18 cellular contexts compared by ENCODE assay signal in genomic region chr16:11142261-11142630, GRCh38.
DNase-seq lines count a peak whose midpoint lies in the region; ATAC-seq and TF ChIP-seq lines count a peak whose summit lies in the region.
"Had no signal": no experiment of that assay in that cellular context is flagged by ENCODE, and none has a peak within 500 bp of the region (broad histone marks: within the 10 kb centered on the region; RNA-seq: fewer than 3 reads in every experiment).

No MANE protein-coding gene starts in this region.

- peak overlapping the region; percentile 75 for H3K27ac Mint-ChIP-seq in activated CD4-positive, alpha-beta T cell treated with anti-CD3 and anti-CD28 coated beads, Interleukin-2, amount 10 ng/mL, durations not matched to agents 7 days and 5 days
- H3K27ac Mint-ChIP-seq in MCF 10A (ENCODE audit: low read depth, unreplicated experiment) = no peak overlapping the region
- H3K27ac Mint-ChIP-seq: CD4-positive, CD25-positive, alpha-beta regulatory T cell had no signal

- no peaks in the 10 kb centered on the region for H3K9me3 Mint-ChIP-seq in activated CD4-positive, alpha-beta T cell treated with anti-CD3 and anti-CD28 coated beads, Interleukin-2, amount 10 ng/mL, durations not matched to agents 7 days and 5 days
- no peaks in the 10 kb centered on the region for H3K9me3 Mint-ChIP-seq in MCF 10A (ENCODE audit: unreplicated experiment)
- H3K9me3 Mint-ChIP-seq: CD4-positive, CD25-positive, alpha-beta regulatory T cell had no signal

- H3K4me3 ChIP-seq in psoas muscle = no peak overlapping the region
- H3K4me3 ChIP-seq: GM23248, HAP-1 had no signal

- H3K36me3 ChIP-seq in KOPT-K1 (ENCODE audit: insufficient read depth, low read length) (no peaks in the 10 kb centered on the region), psoas muscle (ENCODE audit: insufficient read depth in 1 of 2, low read depth in 1 of 2) (no peaks in the 10 kb centered on the region)
- H3K36me3 ChIP-seq: BE2C, HAP-1 had no signal

- no peak overlapping the region for H3K4me3 Mint-ChIP-seq in activated CD4-positive, alpha-beta T cell treated with anti-CD3 and anti-CD28 coated beads, Interleukin-2, amount 10 ng/mL, durations not matched to agents 7 days and 5 days
- no peak overlapping the region for H3K4me3 Mint-ChIP-seq in MCF 10A (ENCODE audit: unreplicated experiment)
- H3K4me3 Mint-ChIP-seq: CD4-positive, CD25-positive, alpha-beta regulatory T cell had no signal

- ATAC-seq in left cardiac atrium (peak; percentile 69 to 74), psoas muscle (peak in 3 of 4 donors; percentile 48 to 60 (median 51))

- H3K9me3 ChIP-seq in KOPT-K1 (ENCODE audit: insufficient read depth, low read length, poor library complexity, severe bottlenecking) (no peaks in the 10 kb centered on the region), psoas muscle (no peaks in the 10 kb centered on the region)
- H3K9me3 ChIP-seq: BE2C, HAP-1 had no signal

- WGBS in psoas muscle, 3 donors = 34 to 49% (median 42%) methylated on average over 7 of the region's 7 CpGs

- intact Hi-C loops in left cardiac atrium (cut with DNase I) (loop anchor here in 1 of 2 donors (5.0 to 10.0 kb wide), 2 partner anchors 63 to 100 kb away; no protein-coding TSS in a partner anchor), psoas muscle (cut with DNase I) (no loop called here), MCF 10A (cut with micrococcal nuclease) (no loop called here)

- peaks cover 20% of the 10 kb centered on the region for H3K36me3 Mint-ChIP-seq in activated CD4-positive, alpha-beta T cell treated with anti-CD3 and anti-CD28 coated beads, Interleukin-2, amount 10 ng/mL, durations not matched to agents 7 days and 5 days (ENCODE audit: low read depth)
- peaks cover 13% of the 10 kb centered on the region for H3K36me3 Mint-ChIP-seq in MCF 10A (ENCODE audit: insufficient read depth, unreplicated experiment)

- H3K27me3 ChIP-seq in psoas muscle (ENCODE audit: insufficient read depth in 3 of 3, low read length in 2 of 3) = no peaks in the 10 kb centered on the region
- H3K27me3 ChIP-seq: BE2C had no signal

- H3K4me1 Mint-ChIP-seq in activated CD4-positive, alpha-beta T cell treated with anti-CD3 and anti-CD28 coated beads, Interleukin-2, amount 10 ng/mL, durations not matched to agents 7 days and 5 days = peaks cover 58% of the 10 kb centered on the region
- H3K4me1 Mint-ChIP-seq in MCF 10A (ENCODE audit: insufficient read depth, unreplicated experiment) = peaks cover 29% of the 10 kb centered on the region

- H3K4me1 ChIP-seq in psoas muscle = peaks cover 32% of the 10 kb centered on the region
- H3K4me1 ChIP-seq: BE2C, HAP-1 had no signal

- no peak for TF ChIP-seq CTCF in psoas muscle (IDR thresholded peaks at IDR 0.05)
- TF ChIP-seq CTCF in MCF 10A (IDR thresholded peaks at IDR 0.05; ENCODE audit: unreplicated experiment) = no peak

- BruUV-seq in MCF 10A (replicated peaks; lab: Mats Ljungman, UMichigan) = no TSS peak

- no peaks in the 10 kb centered on the region for H3K27me3 Mint-ChIP-seq in activated CD4-positive, alpha-beta T cell treated with anti-CD3 and anti-CD28 coated beads, Interleukin-2, amount 10 ng/mL, durations not matched to agents 7 days and 5 days
- H3K27me3 Mint-ChIP-seq in MCF 10A (ENCODE audit: insufficient read depth, unreplicated experiment) = no peaks in the 10 kb centered on the region
- H3K27me3 Mint-ChIP-seq: CD4-positive, CD25-positive, alpha-beta regulatory T cell had no signal

- peak overlapping the region; percentile 89 for H3K27ac ChIP-seq in KOPT-K1 (ENCODE audit: low read depth, low read length, poor library complexity, severe bottlenecking)
- no peak overlapping the region for H3K27ac ChIP-seq in psoas muscle
- H3K27ac ChIP-seq: GM23248 had no signal

- POLR2A ChIA-PET in activated CD4-positive, alpha-beta T cell treated with anti-CD3 and anti-CD28 coated beads, Interleukin-2, amount 10 ng/mL, durations not matched to agents 7 days and 5 days (lab: Charles Lee) = interaction anchor here (0.6 kb wide), 1 partner anchor 42 kb away, joined by 13 read pairs; no protein-coding TSS in a partner anchor
- POLR2A ChIA-PET in MCF 10A (lab: Yijun Ruan, JAX) = interaction anchor here (1.4 kb wide), 1 partner anchor 9 kb away, joined by 4 read pairs; no protein-coding TSS in a partner anchor

- CTCF ChIA-PET in activated CD4-positive, alpha-beta T cell treated with anti-CD3 and anti-CD28 coated beads, Interleukin-2, amount 10 ng/mL, durations not matched to agents 7 days and 5 days (lab: Charles Lee) = interaction anchor here (0.9 to 7.9 kb wide), 4 partner anchors 9 to 36 kb away, joined by 3 to 54 read pairs (median 3); no protein-coding TSS in a partner anchor
- CTCF ChIA-PET in MCF 10A (lab: Yijun Ruan, JAX) = interaction anchor here (0.6 to 1.8 kb wide), 4 partner anchors 12 to 254 kb away, joined by 3 to 5 read pairs (median 4); no protein-coding TSS in a partner anchor

- no peak for DNase-seq in activated CD4-positive, alpha-beta T cell treated with anti-CD3 and anti-CD28 coated beads, Interleukin-2, amount 10 ng/mL, durations not matched to agents 7 days and 5 days
- DNase-seq in activated CD4-positive, alpha-beta T cell treated with anti-CD3 and anti-CD28 coated beads, Interleukin-2, amount 50 U/mL, for 4 hours = no peak
- DNase-seq in left cardiac atrium (no peak), psoas muscle (no peak), MCF 10A (ENCODE audit: unreplicated experiment) (no peak)
- no peak for DNase-seq in activated CD8-positive, alpha-beta memory T cell treated with anti-CD3 and anti-CD28 coated beads, Interleukin-2, amount 50 U/mL, for 48 hours
- DNase-seq: BE2C; CD4-positive, CD25-positive, alpha-beta regulatory T cell; COR-L47; DMS 273 treated with DMSO at 0.1 percent for 48 hours; GDM1; GM23248; NCI-H1105; NCI-H2081; NCI-H510A; NCI-H748 treated with DMSO at 0.1 percent for 48 hours had no signal
